ENCODE assay signal across 37 cellular contexts in the genomic region with DNA sequence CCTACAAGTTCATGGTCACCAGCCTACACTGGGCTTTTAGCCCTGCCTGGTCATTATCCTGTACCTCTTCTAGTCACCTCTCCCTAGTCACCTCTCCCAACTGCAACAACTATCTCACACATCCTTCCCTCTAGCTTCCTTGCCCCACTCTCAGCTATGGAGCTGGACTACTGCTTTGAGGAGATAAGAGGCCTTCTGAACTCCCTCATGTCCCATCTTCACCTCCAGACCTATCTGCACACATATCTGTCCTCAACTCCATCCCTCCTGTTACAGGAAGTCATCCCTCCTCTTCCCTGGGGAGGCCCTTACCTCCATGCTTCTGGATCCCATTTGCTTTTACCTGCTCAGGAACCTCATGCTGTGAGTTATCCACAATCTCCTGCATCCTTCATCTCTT. TPM values are rescaled to one million over a fixed set of nuclear protein-coding genes. Genes with fewer than 3 reads are reported as not detected.
"Had no signal": no experiment of that assay in that cellular context is flagged by ENCODE, and none has a peak within 500 bp of the region (broad histone marks: within the 10 kb centered on the region; RNA-seq: fewer than 3 reads in every experiment).

No MANE protein-coding gene starts in this region.

- H3K4me3 ChIP-seq: adrenal gland, ascending aorta, body of pancreas, breast epithelium, cardiac muscle cell had no signal

- ATAC-seq: activated naive CD4-positive, alpha-beta T cell treated with anti-CD3 and anti-CD28 coated beads, Interleukin-2, amount 50 U/mL, for 72 hours; activated naive CD8-positive, alpha-beta T cell treated with anti-CD3 and anti-CD28 coated beads, Interleukin-2, amount 50 U/mL, for 24 hours; activated T-cell treated with anti-CD3 and anti-CD28 coated beads, Interleukin-2, amount 50 U/mL, for 4 hours; activated T-cell treated with anti-CD3 and anti-CD28 coated beads, Interleukin-2, amount 50 U/mL, for 72 hours; activated T-helper 17 cell treated with anti-CD3 and anti-CD28 coated beads, Interleukin-2, amount 50 U/mL, for 72 hours; body of pancreas had no signal

- H3K27ac ChIP-seq: adrenal gland, ascending aorta, body of pancreas, brain microvascular endothelial cell, breast epithelium, cardiac muscle cell had no signal

- H3K9me3 ChIP-seq: adrenal gland, ascending aorta, body of pancreas, breast epithelium had no signal

- FAIRE-seq: astrocyte, colon had no signal

- H3K27me3 ChIP-seq: adrenal gland, ascending aorta, body of pancreas, breast epithelium, cardiac muscle cell had no signal

- H3K36me3 ChIP-seq: adrenal gland, ascending aorta, brain microvascular endothelial cell, breast epithelium, cardiac muscle cell had no signal

- DNase-seq: activated effector memory CD4-positive, alpha-beta T cell treated with anti-CD3 and anti-CD28 coated beads, Interleukin-2, amount 50 U/mL, for 16 hours; activated effector memory CD4-positive, alpha-beta T cell treated with Interleukin-2 at 50 U/mL for 16 hours; activated gamma-delta T cell; activated gamma-delta T cell treated with Interleukin-2 at 50 U/mL for 16 hours; activated naive CD4-positive, alpha-beta T cell; activated naive CD4-positive, alpha-beta T cell treated with anti-CD3 and anti-CD28 coated beads for 36 hours; activated naive CD4-positive, alpha-beta T cell treated with anti-CD3 and anti-CD28 coated beads, Interleukin-2, amount 10 ng/mL, durations not matched to agents 7 days and 5 days; activated naive CD4-positive, alpha-beta T cell treated with anti-CD3 and anti-CD28 coated beads, Interleukin-2, amount 50 U/mL, for 16 hours; activated naive CD4-positive, alpha-beta T cell treated with Interleukin-2 at 50 U/mL for 16 hours; activated naive CD8-positive, alpha-beta T cell treated with anti-CD3 and anti-CD28 coated beads for 36 hours; activated naive CD8-positive, alpha-beta T cell treated with anti-CD3 and anti-CD28 coated beads, Interleukin-2, amount 10 ng/mL, durations not matched to agents 7 days and 5 days; activated naive CD8-positive, alpha-beta T cell treated with anti-CD3 and anti-CD28 coated beads, Interleukin-2, amount 50 U/mL, for 24 hours; activated T-cell treated with anti-CD3 and anti-CD28 coated beads, Interleukin-2, amount 50 U/mL, for 24 hours; activated T-cell treated with anti-CD3 and anti-CD28 coated beads, Interleukin-2, amount 50 U/mL, for 4 hours; activated T-cell treated with anti-CD3 and anti-CD28 coated beads, Interleukin-2, amount 50 U/mL, for 48 hours; activated T-cell treated with anti-CD3 and anti-CD28 coated beads, Interleukin-2, amount 50 U/mL, for 72 hours; adrenal gland; amniotic stem cell; amygdala; anterior cingulate cortex; aorta; body of pancreas; brain microvascular endothelial cell; caudate nucleus; central memory CD4-positive, alpha-beta T cell; cerebellar nuclear complex had no signal

RNA-seq across cellular contexts. Expression of gene CNTFR, which starts 16.7 kb away (rescaled TPM):
- total RNA-seq: activated naive CD4-positive, alpha-beta T cell treated with anti-CD3 and anti-CD28 coated beads for 36 hours; activated naive CD8-positive, alpha-beta T cell treated with anti-CD3 and anti-CD28 coated beads for 36 hours; activated naive CD8-positive, alpha-beta T cell treated with anti-CD3 and anti-CD28 coated beads, Interleukin-2, amount 10 ng/mL, durations not matched to agents 7 days and 5 days; activated T-cell treated with anti-CD3 and anti-CD28 coated beads, Interleukin-2, amount 50 U/mL, for 72 hours; activated T-helper 1 cell treated with anti-CD3 and anti-CD28 coated beads, Interleukin-12 subunit alpha, Interleukin-12 subunit beta, Interleukin-2, Interleukin-4 antibody, amounts not matched to agents 30 ng/mL and 10 ng/mL and 1 ng/mL, durations not matched to agents 14 hours and 24 hours and 36 hours; activated T-helper 17 cell treated with anti-CD3 and anti-CD28 coated beads, Interleukin-2, amount 50 U/mL, for 72 hours; activated T-helper 2 cell treated with anti-CD3 and anti-CD28 coated beads, Interferon-gamma antibody, Interleukin-2, Interleukin-4, amounts not matched to agents 10 μg/mL and 5 μg/mL and 100 μg/mL, durations not matched to agents 14 hours and 24 hours and 36 hours had no signal

RNA-seq across cellular contexts. Expression of gene ARID3C, which starts 22.7 kb away (rescaled TPM):
- total RNA-seq: activated naive CD8-positive, alpha-beta T cell treated with anti-CD3 and anti-CD28 coated beads, Interleukin-2, amount 10 ng/mL, durations not matched to agents 7 days and 5 days; activated T-cell treated with anti-CD3 and anti-CD28 coated beads, Interleukin-2, amount 50 U/mL, for 4 hours; adrenal gland; aorta; ascending aorta; body of pancreas; cardiac septum had no signal
- polyA plus RNA-seq: adipose tissue, adrenal gland, aorta had no signal
